Comparison of ENCODE assay signal across 12 cellular contexts in the genomic region with DNA sequence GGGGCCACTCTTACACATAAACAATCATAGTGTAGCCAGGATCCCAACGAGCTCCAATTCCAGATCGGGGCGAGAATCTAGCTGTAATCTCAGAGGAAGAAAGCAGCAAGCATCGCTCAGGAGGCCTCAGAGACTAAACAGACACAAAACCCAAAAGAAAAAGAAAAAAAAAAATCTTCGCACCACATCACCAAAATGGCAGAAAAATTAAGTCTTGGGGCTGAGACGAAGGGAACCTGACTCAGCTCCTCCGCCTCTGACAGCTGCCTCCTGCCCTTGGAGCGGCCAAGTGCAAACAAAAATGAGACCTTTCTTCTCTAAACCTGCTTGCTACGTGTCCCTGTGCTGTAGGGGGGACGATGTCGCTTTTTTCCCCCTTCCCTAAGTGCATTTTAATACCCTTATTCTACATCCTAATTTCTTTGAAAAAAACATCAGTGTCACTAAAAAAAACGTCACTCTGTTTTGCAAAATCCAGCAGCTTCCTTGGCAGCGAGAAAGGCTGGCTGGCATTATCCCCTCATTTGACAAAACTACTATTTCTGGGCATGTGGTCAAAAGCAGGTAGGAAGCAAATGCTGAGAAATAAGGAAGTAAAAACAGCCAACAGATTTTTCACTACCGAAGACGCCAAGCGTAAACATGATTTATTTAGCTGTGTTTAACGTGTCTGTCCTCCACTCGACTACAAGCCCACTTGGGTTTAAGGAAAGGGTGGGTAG. TPM values are rescaled to one million over a fixed set of nuclear protein-coding genes. Genes with fewer than 3 reads are reported as not detected.
DNase-seq lines count a peak whose midpoint lies in the region; TF ChIP-seq lines count a peak whose summit lies in the region.
"Had no signal": no experiment of that assay in that cellular context is flagged by ENCODE, and none has a peak within 500 bp of the region (broad histone marks: within the 10 kb centered on the region; RNA-seq: fewer than 3 reads in every experiment).

No MANE protein-coding gene starts in this region.

- H3K27ac ChIP-seq in SK-N-MC: peak overlapping the region; percentile 88
- peak overlapping the region; percentile 69 for H3K27ac ChIP-seq in angular gyrus (ENCODE audit: low read depth, low read length)
- H3K27ac ChIP-seq: adrenal gland, neural progenitor cell had no signal

- peaks cover 75% of the 10 kb centered on the region for H3K4me1 Mint-ChIP-seq in nephron progenitor cell

- peaks cover 94% of the 10 kb centered on the region for H3K27me3 Mint-ChIP-seq in nephron progenitor cell (ENCODE audit: low read depth, poor library complexity)

- no peaks in the 10 kb centered on the region for H3K9me3 ChIP-seq in SK-N-MC (ENCODE audit: low read depth, low read length)
- H3K9me3 ChIP-seq: adrenal gland had no signal

- H3K4me3 ChIP-seq in SK-N-MC (0 out of 2 replicates have a peak overlapping the region, but pooled peaks have one; percentile 4), foreskin fibroblast (ENCODE audit: low read depth in 1 of 2, low read length in 2 of 2) (no peak overlapping the region)
- H3K4me3 ChIP-seq: adrenal gland, neural progenitor cell had no signal

- no peaks in the 10 kb centered on the region for H3K9me3 Mint-ChIP-seq in nephron progenitor cell

- H3K36me3 ChIP-seq in SK-N-MC (ENCODE audit: insufficient read depth, low read length): peaks cover 100% of the 10 kb centered on the region
- H3K36me3 ChIP-seq: adrenal gland, neural progenitor cell had no signal

- DNase-seq in Daoy (ENCODE audit: low read depth) (peak; percentile 54), SK-N-MC (ENCODE audit: low read depth, low spot score) (no peak), nephron progenitor cell (no peak), CD1c-positive myeloid dendritic cell (ENCODE audit: extremely low spot score) (no peak), NCI-H748 (lab: John Stamatoyannopoulos, UW; ENCODE audit: unreplicated experiment) (no peak), foreskin fibroblast (no peak)
- no peak for DNase-seq in stimulated activated CD4-positive, alpha-beta T cell treated with anti-CD3 and anti-CD28 coated beads, Interleukin-12 subunit alpha, Interleukin-12 subunit beta, amount 100 ng/mL, for 4 hours
- DNase-seq: adrenal gland, COR-L47, NCI-H1417 treated with DMSO at 0.1 percent for 48 hours had no signal

- no peaks in the 10 kb centered on the region for H3K36me3 Mint-ChIP-seq in nephron progenitor cell (ENCODE audit: low read depth)
- H3K36me3 Mint-ChIP-seq: neural progenitor cell had no signal

- TF ChIP-seq CTCF in nephron progenitor cell (IDR thresholded peaks at IDR 0.05): no peak
- TF ChIP-seq CTCF in foreskin fibroblast (IDR thresholded peaks at IDR 0.05; ENCODE audit: low read depth, low read length): no peak

- no peak overlapping the region for H3K27ac Mint-ChIP-seq in nephron progenitor cell
- H3K27ac Mint-ChIP-seq: neural progenitor cell had no signal

- H3K9ac ChIP-seq in SK-N-MC (ENCODE audit: insufficient read length): no peak overlapping the region
- H3K9ac ChIP-seq: neural progenitor cell had no signal

- H3K4me3 Mint-ChIP-seq in nephron progenitor cell: peak overlapping the region; percentile 39
- H3K4me3 Mint-ChIP-seq: neural progenitor cell had no signal

RNA-seq across cellular contexts. Expression of a gene that starts 30.5 kb away (rescaled TPM):
- total RNA-seq in Daoy (2014; rRNA removed; shearing (Covaris generic)): 2.9 and 4.4 TPM in 2 replicates
